Comparison of ENCODE assay signal across 8 cellular contexts in the genomic region with DNA sequence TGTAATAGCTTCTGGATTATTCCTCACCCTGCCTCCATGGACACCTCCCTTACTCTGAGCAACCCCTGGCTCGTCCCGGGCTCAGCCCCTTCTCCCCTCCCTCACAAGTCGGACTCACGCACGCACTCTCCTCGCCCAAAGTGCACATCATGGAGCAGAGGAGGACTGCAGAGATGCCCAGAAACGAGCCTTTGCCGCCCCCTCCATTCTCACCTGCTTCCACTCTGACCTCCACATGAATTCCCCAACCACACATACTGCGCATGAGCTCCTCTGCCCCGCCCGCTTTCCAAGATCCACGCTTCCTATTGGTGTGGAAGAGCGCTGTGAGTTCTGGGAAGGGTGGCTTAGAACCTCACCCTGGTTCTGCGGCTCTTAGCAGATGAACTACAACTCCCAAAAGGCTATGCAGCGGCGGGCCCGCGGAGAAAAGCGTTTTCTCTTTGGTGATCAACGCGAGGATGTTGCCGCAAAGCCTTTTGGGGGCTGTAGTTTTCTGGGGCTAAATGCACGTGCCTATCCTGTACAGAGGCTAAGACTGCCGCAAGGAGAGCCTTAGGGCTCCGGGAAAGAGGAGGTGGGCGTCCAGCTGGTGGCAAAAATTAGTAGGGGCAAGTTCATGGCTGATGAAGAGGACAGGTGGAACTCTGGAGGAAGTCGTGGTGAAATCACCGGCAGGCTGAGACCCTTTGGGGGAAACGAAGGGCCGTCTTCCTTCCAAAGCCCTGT. TPM values are rescaled to one million over a fixed set of nuclear protein-coding genes. Genes with fewer than 3 reads are reported as not detected.
DNase-seq lines count a peak whose midpoint lies in the region; ATAC-seq and TF ChIP-seq lines count a peak whose summit lies in the region.

A gene (minus strand): TSS at position 261 of the 729 bp plus-strand sequence. CDS start 1,618 bp downstream, outside the sequence.

- H3K27ac ChIP-seq in coronary artery, result peak within 1 kb of the TSS in 1 of 2 donors; percentile 36

- CTCF ChIA-PET in BJ (lab: Yijun Ruan, JAX), result interaction anchor here (0.6 to 10.7 kb wide), 8 partner anchors 11 to 188 kb away, joined by 3 to 83 read pairs (median 4); no protein-coding TSS in a partner anchor

- peaks cover 28% of the 10 kb centered on the region for H3K36me3 Mint-ChIP-seq in activated CD4-positive, alpha-beta T cell treated with anti-CD3 and anti-CD28 coated beads, Interleukin-2, amount 10 ng/mL, durations not matched to agents 24 days and 14 days (ENCODE audit: low read depth)

- POLR2A ChIA-PET in BJ (lab: Charles Lee), result interaction anchor here (0.5 to 0.8 kb wide), 2 partner anchors 247 to 267 kb away, joined by 3 read pairs; no protein-coding TSS in a partner anchor

- ATAC-seq in GM19324 (IDR thresholded peaks at IDR 0.05; ENCODE audit: low FRiP score, unreplicated experiment) (peak; percentile 97), HG03469 (IDR thresholded peaks at IDR 0.05; ENCODE audit: unreplicated experiment) (peak; percentile 93)

- H3K9me3 Mint-ChIP-seq in activated CD4-positive, alpha-beta T cell treated with anti-CD3 and anti-CD28 coated beads, Interleukin-2, amount 10 ng/mL, durations not matched to agents 24 days and 14 days, result no peaks in the 10 kb centered on the region

- no peaks in the 10 kb centered on the region for H3K27me3 ChIP-seq in BJ (ENCODE audit: control insufficient read depth, insufficient read depth, low read length)

- H3K4me1 Mint-ChIP-seq in activated CD4-positive, alpha-beta T cell treated with anti-CD3 and anti-CD28 coated beads, Interleukin-2, amount 10 ng/mL, durations not matched to agents 24 days and 14 days, result peaks cover 5% of the 10 kb centered on the region

- intact Hi-C loops in activated CD4-positive, alpha-beta T cell treated with anti-CD3 and anti-CD28 coated beads, Interleukin-2, amount 10 ng/mL, durations not matched to agents 24 days and 14 days (cut with micrococcal nuclease), result loop anchor here (1.0 to 5.0 kb wide), 5 partner anchors 52 to 375 kb away; a partner anchor contains a TSS

- H3K36me3 ChIP-seq in BJ (ENCODE audit: control insufficient read depth, insufficient read depth, low read length), result peaks cover 7% of the 10 kb centered on the region

- H3K27ac Mint-ChIP-seq in activated CD4-positive, alpha-beta T cell treated with anti-CD3 and anti-CD28 coated beads, Interleukin-2, amount 10 ng/mL, durations not matched to agents 24 days and 14 days, result peak within 1 kb of the TSS; percentile 83

- H3K4me3 ChIP-seq in BJ (ENCODE audit: low read depth, low read length) (peak within 1 kb of the TSS; percentile 87), coronary artery (peak within 1 kb of the TSS; percentile 82)

- H3K27me3 Mint-ChIP-seq in activated CD4-positive, alpha-beta T cell treated with anti-CD3 and anti-CD28 coated beads, Interleukin-2, amount 10 ng/mL, durations not matched to agents 24 days and 14 days, result peaks cover 4% of the 10 kb centered on the region

- peak; percentile 95 for DNase-seq in BJ (ENCODE audit: low read depth)
- DNase-seq in NCI-H526 treated with DMSO at 0.1 percent for 48 hours (lab: John Stamatoyannopoulos, UW), result peak; percentile 99
- DNase-seq in activated CD4-positive, alpha-beta T cell treated with anti-CD3 and anti-CD28 coated beads, Interleukin-2, amount 10 ng/mL, durations not matched to agents 24 days and 14 days, result peak; percentile 98
- DNase-seq in coronary artery (ENCODE audit: low spot score), result peak; percentile 97
- peak; percentile 100 for DNase-seq in left kidney (ENCODE audit: low read depth, low spot score)
- DNase-seq in stimulated activated CD4-positive, alpha-beta T cell treated with anti-CD3 and anti-CD28 coated beads, Interleukin-2, amount 100 ng/mL, for 24 hours, result peak; percentile 93

- TF ChIP-seq CTCF in BJ (IDR thresholded peaks at IDR 0.05; ENCODE audit: insufficient read depth, low read depth, low read length) (no peak), coronary artery (IDR thresholded peaks at IDR 0.05) (no peak)

- H3K4me3 Mint-ChIP-seq in activated CD4-positive, alpha-beta T cell treated with anti-CD3 and anti-CD28 coated beads, Interleukin-2, amount 10 ng/mL, durations not matched to agents 24 days and 14 days, result peak within 1 kb of the TSS; percentile 91

RNA-seq across cellular contexts. Expression of the gene that starts here (rescaled TPM):
- 261 and 369 TPM in 2 replicates for polyA plus RNA-seq in BJ (2011; rRNA removed)
- 113 and 202 TPM in 2 replicates for polyA minus RNA-seq in BJ (2011; rRNA and poly(A)+ RNA removed)
- 440 and 448 TPM in 2 replicates for total RNA-seq in activated CD4-positive, alpha-beta T cell treated with anti-CD3 and anti-CD28 coated beads, Interleukin-2, amount 10 ng/mL, durations not matched to agents 24 days and 14 days
